7 cellular contexts compared by ENCODE assay signal in genomic region chr3:51539291-51539891, GRCh38. TPM values are rescaled to one million over a fixed set of nuclear protein-coding genes. Genes with fewer than 3 reads are reported as not detected.
DNase-seq lines count a peak whose midpoint lies in the region; ATAC-seq and TF ChIP-seq lines count a peak whose summit lies in the region.

No MANE protein-coding gene starts in this region.

- peak overlapping the region; percentile 73 for H3K4me3 ChIP-seq in GM12864 (ENCODE audit: low read depth, low read length)

- H3K27ac ChIP-seq in layer of hippocampus (ENCODE audit: low read depth, low read length), result peak overlapping the region; percentile 79

- DNase-seq in GM12864 (ENCODE audit: low read depth) (no peak), T-helper 22 cell (ENCODE audit: low read depth) (peak; percentile 6), cerebellum (ENCODE audit: low spot score) (peak; percentile 13), superior temporal gyrus (ENCODE audit: extremely low spot score) (no peak)
- peak; percentile 18 for DNase-seq in stimulated activated CD4-positive, alpha-beta T cell treated with anti-CD3 and anti-CD28 coated beads, Interleukin-2, amount 100 ng/mL, for 4 hours (ENCODE audit: low read depth)

- peak; percentile 6 for ATAC-seq in HG03103 (IDR thresholded peaks at IDR 0.05; ENCODE audit: low read depth, unreplicated experiment)

- H3K27me3 ChIP-seq in layer of hippocampus (ENCODE audit: control insufficient read depth, insufficient read depth, low read length), result no peaks in the 10 kb centered on the region

- no peak for TF ChIP-seq CTCF in GM12864 (IDR thresholded peaks at IDR 0.05; ENCODE audit: low read depth, low read length, missing control alignments)

RNA-seq across cellular contexts. Expression of gene RAD54L2, which starts 0.9 kb away (rescaled TPM):
- total RNA-seq in cerebellum, result 33.5 TPM

RNA-seq across cellular contexts. Expression of gene DCAF1, which starts 39.6 kb away (rescaled TPM):
- 17.6 TPM for total RNA-seq in cerebellum

Comparison
In these comparisons a context has a peak if more than half of its experiments do, and no peak if none do; other contexts are left out.
1. DNase-seq: peak in T-helper 22 cell (single experiment), cerebellum (single experiment) and stimulated activated CD4-positive, alpha-beta T cell treated with anti-CD3 and anti-CD28 coated beads, Interleukin-2, amount 100 ng/mL, for 4 hours (single experiment); none in GM12864 (single experiment) and superior temporal gyrus (single experiment).